Comparison of ENCODE assay signal across 8 cellular contexts in genomic region chr17:81566461-81567126, GRCh38. TPM values are rescaled to one million over a fixed set of nuclear protein-coding genes. Genes with fewer than 3 reads are reported as not detected.
DNase-seq lines count a peak whose midpoint lies in the region; ATAC-seq and TF ChIP-seq lines count a peak whose summit lies in the region.

No MANE protein-coding gene starts in this region.

- peak overlapping the region in 2 of 10 donors; percentile 55 to 83 for H3K27ac Mint-ChIP-seq in naive thymus-derived CD8-positive, alpha-beta T cell
- H3K27ac Mint-ChIP-seq in activated naive CD8-positive, alpha-beta T cell treated with anti-CD3 and anti-CD28 coated beads, Interleukin-2, amount 50 U/mL, for 24 hours = no peak overlapping the region

- POLR2A ChIA-PET in naive thymus-derived CD8-positive, alpha-beta T cell (lab: Charles Lee) = no interaction called here

- H3K27ac ChIP-seq in colonic mucosa (peak overlapping the region; percentile 70), mesodermal cell (ENCODE audit: low read depth, low read length, severe bottlenecking) (peak overlapping the region; percentile 99)

- peak overlapping the region in 1 of 2 donors; percentile 43 for H3K9ac ChIP-seq in colonic mucosa (ENCODE audit: low read depth in 2 of 2, low read length in 2 of 2)

- H3K36me3 ChIP-seq in colonic mucosa = peaks cover 21% of the 10 kb centered on the region
- peaks cover 87% of the 10 kb centered on the region for H3K36me3 ChIP-seq in mesodermal cell (ENCODE audit: control insufficient read depth, insufficient read depth, low read length)

- peaks cover 0 to 2% (median 1%) of the 10 kb centered on the region in 4 donors for H3K4me1 Mint-ChIP-seq in naive thymus-derived CD8-positive, alpha-beta T cell
- H3K4me1 Mint-ChIP-seq in activated naive CD8-positive, alpha-beta T cell treated with anti-CD3 and anti-CD28 coated beads, Interleukin-2, amount 50 U/mL, for 24 hours = no peaks in the 10 kb centered on the region

- no peak for ATAC-seq in naive thymus-derived CD8-positive, alpha-beta T cell
- no peak for ATAC-seq in GM18870 (IDR thresholded peaks at IDR 0.05; ENCODE audit: unreplicated experiment)
- no peak for ATAC-seq in activated naive CD8-positive, alpha-beta T cell treated with anti-CD3 and anti-CD28 coated beads, Interleukin-2, amount 50 U/mL, for 24 hours

- no peaks in the 10 kb centered on the region for H3K27me3 ChIP-seq in colonic mucosa

- no peaks in the 10 kb centered on the region for H3K9me3 Mint-ChIP-seq in naive thymus-derived CD8-positive, alpha-beta T cell
- no peaks in the 10 kb centered on the region for H3K9me3 Mint-ChIP-seq in activated naive CD8-positive, alpha-beta T cell treated with anti-CD3 and anti-CD28 coated beads, Interleukin-2, amount 50 U/mL, for 24 hours

- DNase-seq in HCEC 1CT = peak; percentile 91
- peak; percentile 46 for DNase-seq in NCI-H446 treated with DMSO at 0.1 percent for 48 hours (lab: John Stamatoyannopoulos, UW)
- DNase-seq in colonic mucosa = peak; percentile 84
- DNase-seq in naive thymus-derived CD8-positive, alpha-beta T cell = no peak
- DNase-seq in activated naive CD8-positive, alpha-beta T cell treated with anti-CD3 and anti-CD28 coated beads, Interleukin-2, amount 50 U/mL, for 24 hours = no peak
- no peak for DNase-seq in NCI-H1930 (lab: John Stamatoyannopoulos, UW)

- H3K27me3 Mint-ChIP-seq in naive thymus-derived CD8-positive, alpha-beta T cell = no peaks in the 10 kb centered on the region
- no peaks in the 10 kb centered on the region for H3K27me3 Mint-ChIP-seq in activated naive CD8-positive, alpha-beta T cell treated with anti-CD3 and anti-CD28 coated beads, Interleukin-2, amount 50 U/mL, for 24 hours

- WGBS in mesodermal cell (ENCODE audit: insufficient coverage in 2 of 2), 2 experiments = 52 to 78% methylated on average over 5 of the region's 8 CpGs

- no peak overlapping the region for H3K4me3 Mint-ChIP-seq in naive thymus-derived CD8-positive, alpha-beta T cell
- no peak overlapping the region for H3K4me3 Mint-ChIP-seq in activated naive CD8-positive, alpha-beta T cell treated with anti-CD3 and anti-CD28 coated beads, Interleukin-2, amount 50 U/mL, for 24 hours

- peaks cover 14% of the 10 kb centered on the region for H3K4me1 ChIP-seq in colonic mucosa
- peaks cover 55% of the 10 kb centered on the region for H3K4me1 ChIP-seq in mesodermal cell (ENCODE audit: control insufficient read depth, insufficient read depth, low read length, poor library complexity, severe bottlenecking)

- H3K4me3 ChIP-seq in colonic mucosa (no peak overlapping the region), mesodermal cell (ENCODE audit: extremely low read depth, insufficient read depth, low read length, poor library complexity, severe bottlenecking) (no peak overlapping the region)

- no peak for TF ChIP-seq CTCF in colonic mucosa (IDR thresholded peaks at IDR 0.05)

- intact Hi-C loops in colonic mucosa (cut with DNase I) = no loop called here

- H3K9me3 ChIP-seq in colonic mucosa = no peaks in the 10 kb centered on the region
- no peaks in the 10 kb centered on the region for H3K9me3 ChIP-seq in mesodermal cell (ENCODE audit: control insufficient read depth, low read length)

- peaks cover 0 to 88% (median 11%) of the 10 kb centered on the region in 3 donors for H3K36me3 Mint-ChIP-seq in naive thymus-derived CD8-positive, alpha-beta T cell
- H3K36me3 Mint-ChIP-seq in activated naive CD8-positive, alpha-beta T cell treated with anti-CD3 and anti-CD28 coated beads, Interleukin-2, amount 50 U/mL, for 24 hours (ENCODE audit: low read depth) = peaks cover 43% of the 10 kb centered on the region

RNA-seq across cellular contexts. Expression of gene FAAP100, which starts 14.4 kb away (rescaled TPM):
- total RNA-seq in colonic mucosa = 10 to 100 TPM; 16.5 to 34.3 TPM
- polyA plus RNA-seq in mesodermal cell (2013, experiment 1 of 2) = 19.1 TPM
- 15.6 TPM for polyA plus RNA-seq in mesodermal cell (2013, experiment 2 of 2)
- 10 to 100 TPM; 52.5 to 55.9 TPM for total RNA-seq in naive thymus-derived CD8-positive, alpha-beta T cell
- polyA plus RNA-seq in naive thymus-derived CD8-positive, alpha-beta T cell = 10 to 100 TPM in 2 of 3 donors, 1 to 10 TPM in 1; 9.1 to 17.4 (median 11.7) TPM

RNA-seq across cellular contexts. Expression of gene FSCN2, which starts 38.4 kb away (rescaled TPM):
- total RNA-seq in colonic mucosa = 1 to 10 TPM; 1.0 to 2.2 TPM
- polyA plus RNA-seq in mesodermal cell (2013, experiment 1 of 2) = 0.29 TPM
- 0.20 TPM for polyA plus RNA-seq in mesodermal cell (2013, experiment 2 of 2)
- total RNA-seq in naive thymus-derived CD8-positive, alpha-beta T cell = 1 to 10 TPM in 1 of 2 experiments, under 1 TPM in 1; 0.96 to 2.0 TPM
- not detected for polyA plus RNA-seq in naive thymus-derived CD8-positive, alpha-beta T cell

RNA-seq across cellular contexts. Expression of gene ACTG1, which starts 54.0 kb away (rescaled TPM):
- 1,000 to 10,000 TPM; 4,489 to 4,790 TPM for total RNA-seq in colonic mucosa
- 2,748 TPM for polyA plus RNA-seq in mesodermal cell (2013, experiment 1 of 2)
- polyA plus RNA-seq in mesodermal cell (2013, experiment 2 of 2) = 2,271 TPM
- 1,000 to 10,000 TPM; 1,189 to 1,230 TPM for total RNA-seq in naive thymus-derived CD8-positive, alpha-beta T cell
- 1,000 to 10,000 TPM; 1,334 to 1,669 (median 1,595) TPM for polyA plus RNA-seq in naive thymus-derived CD8-positive, alpha-beta T cell

Comparison
In these comparisons a context has a peak if more than half of its experiments do, and no peak if none do; other contexts are left out.
1. DNase-seq: peak in HCEC 1CT (single experiment), NCI-H446 treated with DMSO at 0.1 percent for 48 hours (single experiment) and colonic mucosa (single experiment); none in naive thymus-derived CD8-positive, alpha-beta T cell (0 of 10), activated naive CD8-positive, alpha-beta T cell treated with anti-CD3 and anti-CD28 coated beads, Interleukin-2, amount 50 U/mL, for 24 hours (single experiment) and NCI-H1930 (0 of 2).